ENCODE assay signal across 16 cellular contexts in genomic region chr19:18380843-18381242, GRCh38. TPM values are rescaled to one million over a fixed set of nuclear protein-coding genes. Genes with fewer than 3 reads are reported as not detected.
DNase-seq lines count a peak whose midpoint lies in the region; ATAC-seq and TF ChIP-seq lines count a peak whose summit lies in the region.
"Had no signal": no experiment of that assay in that cellular context is flagged by ENCODE, and none has a peak within 500 bp of the region (broad histone marks: within the 10 kb centered on the region; RNA-seq: fewer than 3 reads in every experiment).

No MANE protein-coding gene starts in this region.

- intact Hi-C loops in left lung (cut with DNase I), result no loop called here
- intact Hi-C loops in gastrocnemius medialis (cut with DNase I; ENCODE audit: low total_unique reads), result no loop called here
- intact Hi-C loops in activated CD4-positive, alpha-beta T cell treated with anti-CD3 and anti-CD28 coated beads, Interleukin-2, amount 10 ng/mL, durations not matched to agents 24 days and 14 days (cut with micrococcal nuclease), result no loop called here

- peaks cover 7 to 57% of the 10 kb centered on the region in 2 donors for H3K4me1 ChIP-seq in left lung
- H3K4me1 ChIP-seq in gastrocnemius medialis, result peaks cover 10 to 15% of the 10 kb centered on the region in 2 donors
- H3K4me1 ChIP-seq in BE2C, result no peaks in the 10 kb centered on the region; the same call in 1 of the 2 replicates
- H3K4me1 ChIP-seq: neural progenitor cell had no signal

- DNase-seq in left lung, result no peak
- no peak for DNase-seq in gastrocnemius medialis
- no peak for DNase-seq in activated CD4-positive, alpha-beta T cell treated with anti-CD3 and anti-CD28 coated beads, Interleukin-2, amount 10 ng/mL, durations not matched to agents 24 days and 14 days
- no peak for DNase-seq in NCI-H187 treated with DMSO at 0.1 percent for 48 hours (lab: John Stamatoyannopoulos, UW)
- no peak for DNase-seq in activated CD4-positive, alpha-beta T cell treated with anti-CD3 and anti-CD28 coated beads, Interleukin-2, amount 10 ng/mL, durations not matched to agents 7 days and 5 days
- DNase-seq in BE2C, result no peak
- DNase-seq: activated CD4-positive, alpha-beta T cell treated with anti-CD3 and anti-CD28 coated beads for 1 hour; activated CD8-positive, alpha-beta memory T cell treated with anti-CD3 and anti-CD28 coated beads, Interleukin-2, amount 50 U/mL, for 4 hours; activated naive CD4-positive, alpha-beta T cell treated with anti-CD3 and anti-CD28 coated beads, Interleukin-2, amount 50 U/mL, for 16 hours had no signal

- H3K9me3 ChIP-seq in left lung (no peaks in the 10 kb centered on the region), gastrocnemius medialis (no peaks in the 10 kb centered on the region), BE2C (no peaks in the 10 kb centered on the region)
- H3K9me3 ChIP-seq: SJCRH30 had no signal

- H3K27ac ChIP-seq in C4-2B (peak overlapping the region; percentile 99), VCaP (peak overlapping the region; percentile 93), left lung (peak overlapping the region; percentile 55 to 78), gastrocnemius medialis (peak overlapping the region; percentile 69 to 79 (median 70))
- H3K27ac ChIP-seq: brain microvascular endothelial cell, neural progenitor cell, SJCRH30 had no signal

- peaks cover 5% of the 10 kb centered on the region for H3K27me3 Mint-ChIP-seq in activated CD4-positive, alpha-beta T cell treated with anti-CD3 and anti-CD28 coated beads, Interleukin-2, amount 10 ng/mL, durations not matched to agents 24 days and 14 days
- peaks cover 17% of the 10 kb centered on the region for H3K27me3 Mint-ChIP-seq in activated CD4-positive, alpha-beta T cell treated with anti-CD3 and anti-CD28 coated beads, Interleukin-2, amount 10 ng/mL, durations not matched to agents 7 days and 5 days

- H3K4me3 ChIP-seq in left lung, result no peak overlapping the region
- no peak overlapping the region for H3K4me3 ChIP-seq in gastrocnemius medialis
- no peak overlapping the region for H3K4me3 ChIP-seq in BE2C (ENCODE audit: low read depth, low read length)
- H3K4me3 ChIP-seq: neural progenitor cell, SJCRH30, skin epidermis had no signal

- no peaks in the 10 kb centered on the region for H3K4me1 Mint-ChIP-seq in activated CD4-positive, alpha-beta T cell treated with anti-CD3 and anti-CD28 coated beads, Interleukin-2, amount 10 ng/mL, durations not matched to agents 24 days and 14 days
- H3K4me1 Mint-ChIP-seq in activated CD4-positive, alpha-beta T cell treated with anti-CD3 and anti-CD28 coated beads, Interleukin-2, amount 10 ng/mL, durations not matched to agents 7 days and 5 days, result peaks cover 2% of the 10 kb centered on the region

- CTCF ChIA-PET in activated CD4-positive, alpha-beta T cell treated with anti-CD3 and anti-CD28 coated beads, Interleukin-2, amount 10 ng/mL, durations not matched to agents 7 days and 5 days (lab: Charles Lee), result interaction anchor here (0.6 to 1.1 kb wide), 4 partner anchors 7 to 135 kb away, joined by 3 to 5 read pairs (median 4); no protein-coding TSS in a partner anchor

- H3K36me3 ChIP-seq in left lung (no peaks in the 10 kb centered on the region), gastrocnemius medialis (no peaks in the 10 kb centered on the region), BE2C (no peaks in the 10 kb centered on the region)
- H3K36me3 ChIP-seq: brain microvascular endothelial cell, neural progenitor cell, SJCRH30 had no signal

- in situ Hi-C loops in gastrocnemius medialis (cut with MboI; ENCODE audit: low sequenced_read_pairs in 4 of 4), result no loop called here

- no peaks in the 10 kb centered on the region for H3K9me3 Mint-ChIP-seq in activated CD4-positive, alpha-beta T cell treated with anti-CD3 and anti-CD28 coated beads, Interleukin-2, amount 10 ng/mL, durations not matched to agents 24 days and 14 days
- H3K9me3 Mint-ChIP-seq in activated CD4-positive, alpha-beta T cell treated with anti-CD3 and anti-CD28 coated beads, Interleukin-2, amount 10 ng/mL, durations not matched to agents 7 days and 5 days, result no peaks in the 10 kb centered on the region
- H3K9me3 Mint-ChIP-seq: neural progenitor cell; T-helper 2 cell treated with Interferon-gamma antibody and Interleukin-4, amounts not matched to agents 5 μg/mL and 100 μg/mL, for 36 hours had no signal

- no peak for TF ChIP-seq POLR2A in gastrocnemius medialis (IDR thresholded peaks at IDR 0.05)

- no peak overlapping the region for H3K27ac Mint-ChIP-seq in activated CD4-positive, alpha-beta T cell treated with anti-CD3 and anti-CD28 coated beads, Interleukin-2, amount 10 ng/mL, durations not matched to agents 24 days and 14 days
- no peak overlapping the region for H3K27ac Mint-ChIP-seq in activated CD4-positive, alpha-beta T cell treated with anti-CD3 and anti-CD28 coated beads, Interleukin-2, amount 10 ng/mL, durations not matched to agents 7 days and 5 days
- H3K27ac Mint-ChIP-seq: neural progenitor cell; T-helper 2 cell treated with Interferon-gamma antibody and Interleukin-4, amounts not matched to agents 5 μg/mL and 100 μg/mL, for 36 hours had no signal

- no peak for ATAC-seq in left lung
- ATAC-seq in gastrocnemius medialis, result no peak

- no peak overlapping the region for H3K4me3 Mint-ChIP-seq in activated CD4-positive, alpha-beta T cell treated with anti-CD3 and anti-CD28 coated beads, Interleukin-2, amount 10 ng/mL, durations not matched to agents 24 days and 14 days
- no peak overlapping the region for H3K4me3 Mint-ChIP-seq in activated CD4-positive, alpha-beta T cell treated with anti-CD3 and anti-CD28 coated beads, Interleukin-2, amount 10 ng/mL, durations not matched to agents 7 days and 5 days
- H3K4me3 Mint-ChIP-seq: neural progenitor cell; T-helper 2 cell treated with Interferon-gamma antibody and Interleukin-4, amounts not matched to agents 5 μg/mL and 100 μg/mL, for 36 hours had no signal

- H3K36me3 Mint-ChIP-seq in activated CD4-positive, alpha-beta T cell treated with anti-CD3 and anti-CD28 coated beads, Interleukin-2, amount 10 ng/mL, durations not matched to agents 24 days and 14 days (ENCODE audit: low read depth), result no peaks in the 10 kb centered on the region
- H3K36me3 Mint-ChIP-seq in activated CD4-positive, alpha-beta T cell treated with anti-CD3 and anti-CD28 coated beads, Interleukin-2, amount 10 ng/mL, durations not matched to agents 7 days and 5 days (ENCODE audit: low read depth), result no peaks in the 10 kb centered on the region
- H3K36me3 Mint-ChIP-seq: neural progenitor cell had no signal

- POLR2A ChIA-PET in activated CD4-positive, alpha-beta T cell treated with anti-CD3 and anti-CD28 coated beads, Interleukin-2, amount 10 ng/mL, durations not matched to agents 7 days and 5 days (lab: Charles Lee), result no interaction called here

- H3K27me3 ChIP-seq in left lung, result no peaks in the 10 kb centered on the region
- H3K27me3 ChIP-seq in gastrocnemius medialis, result peaks cover 0 to 10% (median 0%) of the 10 kb centered on the region in 3 donors
- H3K27me3 ChIP-seq in BE2C, result no peaks in the 10 kb centered on the region
- H3K27me3 ChIP-seq: brain microvascular endothelial cell, SJCRH30 had no signal

- TF ChIP-seq CTCF in C4-2B (conservative IDR thresholded peaks at IDR 0.05) (no peak), VCaP (conservative IDR thresholded peaks at IDR 0.05) (no peak), left lung (IDR thresholded peaks at IDR 0.05) (no peak), gastrocnemius medialis (IDR thresholded peaks at IDR 0.05 in 4 of 5, conservative IDR thresholded peaks at IDR 0.05 in 1 of 5) (no peak), BE2C (IDR thresholded peaks at IDR 0.05; ENCODE audit: low read depth, low read length) (no peak)

RNA-seq across cellular contexts. Expression of gene GDF15, which starts 5.1 kb away (rescaled TPM):
- 100 to 1,000 TPM in 1 of 2 donors, 10 to 100 TPM in 1; 99.0 to 180 TPM for total RNA-seq in left lung
- 1 to 10 TPM in 2 of 4 donors, not detected in 2; 1.4 to 2.7 TPM for total RNA-seq in gastrocnemius medialis
- 0.26 TPM in 1 of 2 replicates, not detected in the other for total RNA-seq in activated CD4-positive, alpha-beta T cell treated with anti-CD3 and anti-CD28 coated beads, Interleukin-2, amount 10 ng/mL, durations not matched to agents 24 days and 14 days
- not detected for total RNA-seq in activated CD4-positive, alpha-beta T cell treated with anti-CD3 and anti-CD28 coated beads, Interleukin-2, amount 10 ng/mL, durations not matched to agents 7 days and 5 days
- polyA plus RNA-seq in BE2C (2012; ENCODE audit: insufficient read depth, insufficient read length, low read depth), result 492 TPM

RNA-seq across cellular contexts. Expression of gene LRRC25, which starts 16.6 kb away (rescaled TPM):
- total RNA-seq in left lung (10 to 100 TPM; 14.4 to 53.7 TPM), gastrocnemius medialis (1 to 10 TPM in 3 of 4 donors, under 1 TPM in 1; 0.34 to 4.2 (median 2.3) TPM)
- total RNA-seq in activated CD4-positive, alpha-beta T cell treated with anti-CD3 and anti-CD28 coated beads, Interleukin-2, amount 10 ng/mL, durations not matched to agents 24 days and 14 days, result not detected in 2 replicates
- not detected for total RNA-seq in activated CD4-positive, alpha-beta T cell treated with anti-CD3 and anti-CD28 coated beads, Interleukin-2, amount 10 ng/mL, durations not matched to agents 7 days and 5 days
- polyA plus RNA-seq in BE2C (2012; ENCODE audit: insufficient read depth, insufficient read length, low read depth), result not detected
- total RNA-seq: SJCRH30 had no signal

RNA-seq across cellular contexts. Expression of gene SSBP4, which starts 38.4 kb away (rescaled TPM):
- 10 to 100 TPM; 49.8 to 79.9 TPM for total RNA-seq in left lung
- 10 to 100 TPM; 24.7 to 65.2 (median 44.1) TPM for total RNA-seq in gastrocnemius medialis
- 154 TPM in 2 replicates for total RNA-seq in activated CD4-positive, alpha-beta T cell treated with anti-CD3 and anti-CD28 coated beads, Interleukin-2, amount 10 ng/mL, durations not matched to agents 24 days and 14 days
- 100 to 1,000 TPM; 112 to 123 TPM for total RNA-seq in activated CD4-positive, alpha-beta T cell treated with anti-CD3 and anti-CD28 coated beads, Interleukin-2, amount 10 ng/mL, durations not matched to agents 7 days and 5 days
- 467 TPM for polyA plus RNA-seq in BE2C (2012; ENCODE audit: insufficient read depth, insufficient read length, low read depth)

RNA-seq across cellular contexts. Expression of gene PGPEP1, which starts 40.4 kb away (rescaled TPM):
- total RNA-seq in left lung (10 to 100 TPM; 36.7 to 39.5 TPM), gastrocnemius medialis (10 to 100 TPM; 11.7 to 42.3 (median 23.6) TPM)
- total RNA-seq in activated CD4-positive, alpha-beta T cell treated with anti-CD3 and anti-CD28 coated beads, Interleukin-2, amount 10 ng/mL, durations not matched to agents 24 days and 14 days, result 14.6 and 18.5 TPM in 2 replicates
- 10 to 100 TPM; 24.1 to 24.8 TPM for total RNA-seq in activated CD4-positive, alpha-beta T cell treated with anti-CD3 and anti-CD28 coated beads, Interleukin-2, amount 10 ng/mL, durations not matched to agents 7 days and 5 days
- polyA plus RNA-seq in BE2C (2012; ENCODE audit: insufficient read depth, insufficient read length, low read depth), result 3.2 TPM

RNA-seq across cellular contexts. Expression of gene ISYNA1, which starts 57.1 kb away (rescaled TPM):
- total RNA-seq in left lung (10 to 100 TPM; 22.8 to 43.9 TPM), gastrocnemius medialis (10 to 100 TPM in 1 of 4 donors, 1 to 10 TPM in 3; 5.1 to 29.1 (median 7.8) TPM)
- total RNA-seq in activated CD4-positive, alpha-beta T cell treated with anti-CD3 and anti-CD28 coated beads, Interleukin-2, amount 10 ng/mL, durations not matched to agents 24 days and 14 days, result 9.9 and 10.9 TPM in 2 replicates
- 10 to 100 TPM; 10.7 to 12.1 TPM for total RNA-seq in activated CD4-positive, alpha-beta T cell treated with anti-CD3 and anti-CD28 coated beads, Interleukin-2, amount 10 ng/mL, durations not matched to agents 7 days and 5 days
- 156 TPM for polyA plus RNA-seq in BE2C (2012; ENCODE audit: insufficient read depth, insufficient read length, low read depth)

Comparison
In these comparisons a context has a peak if more than half of its experiments do, and no peak if none do; other contexts are left out.
1. RNA of gene GDF15, which starts 5.1 kb away (total RNA-seq): 99.0 to 180 TPM in left lung; 1.4 to 2.7 TPM in gastrocnemius medialis, 0.26 TPM in activated CD4-positive, alpha-beta T cell treated with anti-CD3 and anti-CD28 coated beads, Interleukin-2, amount 10 ng/mL, durations not matched to agents 24 days and 14 days and not detected in activated CD4-positive, alpha-beta T cell treated with anti-CD3 and anti-CD28 coated beads, Interleukin-2, amount 10 ng/mL, durations not matched to agents 7 days and 5 days; every median in the first group is over 10 times any median in the second.
2. Peak in every context shown above with its lines, with median percentiles within 50 percentile points of each other: H3K27ac ChIP-seq.